Comparison of ENCODE assay signal across 14 cellular contexts in genomic region chr11:72856551-72857342, GRCh38. TPM values are rescaled to one million over a fixed set of nuclear protein-coding genes. Genes with fewer than 3 reads are reported as not detected.
DNase-seq lines count a peak whose midpoint lies in the region; ATAC-seq and TF ChIP-seq lines count a peak whose summit lies in the region.
"Had no signal": no experiment of that assay in that cellular context is flagged by ENCODE, and none has a peak within 500 bp of the region (broad histone marks: within the 10 kb centered on the region; RNA-seq: fewer than 3 reads in every experiment).

No MANE protein-coding gene starts in this region.

- H3K36me3 ChIP-seq in IMR-90 (ENCODE audit: control insufficient read depth, insufficient read depth, low read length), result no peaks in the 10 kb centered on the region
- no peaks in the 10 kb centered on the region for H3K36me3 ChIP-seq in PC-9 (ENCODE audit: low read depth)
- peaks cover 5% of the 10 kb centered on the region for H3K36me3 ChIP-seq in smooth muscle cell (ENCODE audit: low read depth)

- H3K56ac ChIP-seq in IMR-90 (ENCODE audit: extremely low read depth, insufficient read depth, low read length), result no peak overlapping the region

- H3K18ac ChIP-seq in IMR-90 (ENCODE audit: low read depth, low read length), result no peak overlapping the region

- H3F3A ChIP-seq in PC-9 (ENCODE audit: insufficient read depth, low read depth) (no peaks in the 10 kb centered on the region), smooth muscle cell (ENCODE audit: low read depth) (no peaks in the 10 kb centered on the region)

- H2AFZ ChIP-seq in IMR-90 (replicated peaks; ENCODE audit: low read length, poor library complexity) (no peak overlapping the region), PC-9 (no peak overlapping the region), smooth muscle cell (ENCODE audit: low read depth) (no peak overlapping the region)

- no peak overlapping the region for H3K23ac ChIP-seq in IMR-90 (ENCODE audit: low read depth, low read length)

- H3K4me1 ChIP-seq in IMR-90 (ENCODE audit: control insufficient read depth, insufficient read depth, low read length) (peaks cover 2% of the 10 kb centered on the region; the same call in 1 of the 2 replicates), right cardiac atrium (ENCODE audit: control insufficient read depth, insufficient read depth, low read length) (no peaks in the 10 kb centered on the region), PC-9 (replicated peaks; ENCODE audit: insufficient read depth) (no peaks in the 10 kb centered on the region), smooth muscle cell (ENCODE audit: low read depth) (no peaks in the 10 kb centered on the region)

- H3K36me3 Mint-ChIP-seq in stimulated activated naive B cell treated with anti-CD40 and anti-IgM and Interleukin-4, amounts not matched to agents 10 μg/mL and 1 μg/mL and 100 μg/mL, for 72 hours, result peaks cover 32 to 40% of the 10 kb centered on the region in 2 donors

- H3K4me1 Mint-ChIP-seq in stimulated activated naive B cell treated with anti-CD40 and anti-IgM and Interleukin-4, amounts not matched to agents 10 μg/mL and 1 μg/mL and 100 μg/mL, for 72 hours, result peaks cover 6 to 29% of the 10 kb centered on the region in 2 donors

- H3K9me1 ChIP-seq in IMR-90 (ENCODE audit: insufficient read depth, low read length), result 0 out of 2 replicates have a peak, but pooled peaks cover 3% of the 10 kb centered on the region

- H3K4me3 ChIP-seq in IMR-90 (ENCODE audit: insufficient read depth, low read depth, low read length) (no peak overlapping the region), right cardiac atrium (ENCODE audit: low read length) (no peak overlapping the region), PC-9 (no peak overlapping the region), smooth muscle cell (no peak overlapping the region)

- BruUV-seq in IMR-90 (replicated peaks; lab: Mats Ljungman, UMichigan) (no TSS peak), PC-9 (replicated peaks; lab: Mats Ljungman, UMichigan) (no TSS peak)

- H2BK20ac ChIP-seq in IMR-90 (ENCODE audit: low read depth, low read length), result no peak overlapping the region

- dilution Hi-C loops in IMR-90 (cut with HindIII; ENCODE audit: low sequenced_read_pairs, unreplicated experiment), result no loop called here

- no peak for TF ChIP-seq CTCF in IMR-90 (conservative IDR thresholded peaks at IDR 0.05; ENCODE audit: low read depth, low read length)
- no peak for TF ChIP-seq CTCF in PC-9 (conservative IDR thresholded peaks at IDR 0.05)
- TF ChIP-seq CTCF in smooth muscle cell (IDR thresholded peaks at IDR 0.05; ENCODE audit: borderline replicate concordance, insufficient read depth, poor library complexity, severe bottlenecking), result no peak

- peak overlapping the region; percentile 4 for H3K27ac Mint-ChIP-seq in stimulated activated naive B cell treated with anti-CD40 and anti-IgM and Interleukin-4, amounts not matched to agents 10 μg/mL and 1 μg/mL and 100 μg/mL, for 72 hours
- H3K27ac Mint-ChIP-seq: activated CD8-positive, alpha-beta T cell treated with anti-CD3 and anti-CD28 coated beads for 36 hours; activated T-helper 2 cell treated with anti-CD3 and anti-CD28 coated beads, Interferon-gamma antibody, Interleukin-2, Interleukin-4, amounts not matched to agents 10 μg/mL and 5 μg/mL and 100 μg/mL, durations not matched to agents 14 hours and 24 hours and 36 hours; type B pancreatic cell had no signal

- H3K9ac ChIP-seq in IMR-90 (ENCODE audit: low read depth, low read length) (no peak overlapping the region), smooth muscle cell (ENCODE audit: low read depth) (no peak overlapping the region)

- POLR2A ChIA-PET in IMR-90 (lab: Charles Lee; ENCODE audit: unreplicated experiment), result no interaction called here
- POLR2A ChIA-PET in PC-9 (lab: Charles Lee; ENCODE audit: unreplicated experiment), result no interaction called here

- no peak overlapping the region for H4K91ac ChIP-seq in IMR-90 (ENCODE audit: insufficient read depth, low read depth, low read length)

- H3K79me1 ChIP-seq in IMR-90 (ENCODE audit: low read depth in 1 of 2, low read length in 2 of 2), result peaks cover 13 to 29% of the 10 kb centered on the region in 2 experiments; a peak in 3 of 4 replicates

- no peaks in the 10 kb centered on the region for H3K9me2 ChIP-seq in PC-9 (ENCODE audit: insufficient read depth)

- no peaks in the 10 kb centered on the region for H4K20me1 ChIP-seq in IMR-90 (ENCODE audit: insufficient read depth, low read length)
- no peaks in the 10 kb centered on the region for H4K20me1 ChIP-seq in PC-9 (ENCODE audit: insufficient read depth)
- no peaks in the 10 kb centered on the region for H4K20me1 ChIP-seq in smooth muscle cell (ENCODE audit: low read depth)

- no peaks in the 10 kb centered on the region for H3K9me3 ChIP-seq in IMR-90 (ENCODE audit: control insufficient read depth, insufficient read depth, low read length)
- no peaks in the 10 kb centered on the region for H3K9me3 ChIP-seq in right cardiac atrium (ENCODE audit: control insufficient read depth, low read length)
- no peaks in the 10 kb centered on the region for H3K9me3 ChIP-seq in PC-9 (ENCODE audit: insufficient read depth, low read depth)
- no peaks in the 10 kb centered on the region for H3K9me3 ChIP-seq in smooth muscle cell (replicated peaks; ENCODE audit: low read depth)

- H3K9me3 Mint-ChIP-seq in stimulated activated naive B cell treated with anti-CD40 and anti-IgM and Interleukin-4, amounts not matched to agents 10 μg/mL and 1 μg/mL and 100 μg/mL, for 72 hours, result peaks cover 0 to 1% of the 10 kb centered on the region in 2 donors
- H3K9me3 Mint-ChIP-seq: activated CD8-positive, alpha-beta T cell treated with anti-CD3 and anti-CD28 coated beads for 36 hours; activated T-helper 2 cell treated with anti-CD3 and anti-CD28 coated beads, Interferon-gamma antibody, Interleukin-2, Interleukin-4, amounts not matched to agents 10 μg/mL and 5 μg/mL and 100 μg/mL, durations not matched to agents 14 hours and 24 hours and 36 hours; type B pancreatic cell had no signal

- no peak overlapping the region for H2BK15ac ChIP-seq in IMR-90 (ENCODE audit: low read depth, low read length)

- no peak overlapping the region for H2AK9ac ChIP-seq in IMR-90 (replicated peaks; ENCODE audit: low read depth, low read length, poor library complexity)

- H3K4me2 ChIP-seq in IMR-90 (ENCODE audit: low read depth, low read length) (no peak overlapping the region), PC-9 (no peak overlapping the region), smooth muscle cell (no peak overlapping the region)

- intact Hi-C loops in IMR-90 (cut with micrococcal nuclease) (no loop called here), right cardiac atrium (cut with DNase I) (no loop called here), PC-9 (cut with micrococcal nuclease; ENCODE audit: unreplicated experiment) (no loop called here)

- H2BK120ac ChIP-seq in IMR-90 (ENCODE audit: low read depth, low read length), result no peak overlapping the region

- no peak for TF ChIP-seq RAD21 in IMR-90 (IDR thresholded peaks at IDR 0.05; ENCODE audit: low read length)

- no peaks in the 10 kb centered on the region for H3K27me3 ChIP-seq in IMR-90 (ENCODE audit: control insufficient read depth, insufficient read depth, low read length)
- H3K27me3 ChIP-seq in right cardiac atrium (ENCODE audit: control insufficient read depth, insufficient read depth), result no peaks in the 10 kb centered on the region
- no peaks in the 10 kb centered on the region for H3K27me3 ChIP-seq in PC-9 (ENCODE audit: insufficient read depth, low read depth)
- H3K27me3 ChIP-seq in smooth muscle cell (ENCODE audit: low read depth), result no peaks in the 10 kb centered on the region

- H4K5ac ChIP-seq in IMR-90 (ENCODE audit: low read depth, low read length), result no peak overlapping the region

- no peak overlapping the region for H4K8ac ChIP-seq in IMR-90 (ENCODE audit: low read depth in 2 of 2, low read length in 2 of 2)

- no peak overlapping the region for H2AK5ac ChIP-seq in IMR-90 (ENCODE audit: low read depth, low read length)

- no peak for DNase-seq in IMR-90
- DNase-seq in dermis blood vessel endothelial cell, result peak; percentile 74
- DNase-seq in right cardiac atrium, result no peak
- no peak for DNase-seq in stimulated activated naive B cell treated with anti-CD40 and anti-IgM and Interleukin-4, amounts not matched to agents 10 μg/mL and 1 μg/mL and 100 μg/mL, for 72 hours
- no peak for DNase-seq in stimulated activated CD4-positive, alpha-beta T cell treated with anti-CD3 and anti-CD28 coated beads, Interleukin-15, amount 100 ng/mL, for 24 hours
- no peak for DNase-seq in PC-9
- DNase-seq in SK-N-DZ (ENCODE audit: low spot score), result no peak
- DNase-seq in smooth muscle cell (lab: John Stamatoyannopoulos, UW; ENCODE audit: unreplicated experiment), result no peak
- DNase-seq: activated CD8-positive, alpha-beta T cell treated with anti-CD3 and anti-CD28 coated beads for 36 hours; anterior cingulate cortex; SHP77 treated with DMSO at 0.1 percent for 48 hours had no signal

- H3K79me2 ChIP-seq in PC-9 (ENCODE audit: low read depth) (no peaks in the 10 kb centered on the region), smooth muscle cell (ENCODE audit: low read depth) (no peaks in the 10 kb centered on the region)

- WGBS in IMR-90 (ENCODE audit: extremely low coverage in 2 of 2, insufficient read length in 1 of 2), 2 experiments, result 0% methylated on average over 1 of the region's 3 CpGs; no CpG with 5 or more reads in 1 of the 2 experiments
- 9% methylated on average over 3 of the region's 3 CpGs for WGBS in right cardiac atrium
- WGBS in smooth muscle cell (ENCODE audit: low lambda C conversion rate), result 53% methylated on average over 3 of the region's 3 CpGs

- no peak overlapping the region for H3K4ac ChIP-seq in IMR-90 (ENCODE audit: low read depth, low read length)

- ATAC-seq in IMR-90 (ENCODE audit: low read depth) (peak; percentile 42; the same call in 1 of the 2 replicates), right cardiac atrium (peak; percentile 30 to 54)
- ATAC-seq in stimulated activated naive B cell treated with anti-CD40 and anti-IgM and Interleukin-4, amounts not matched to agents 10 μg/mL and 1 μg/mL and 100 μg/mL, for 72 hours (replicated peaks), result no peak
- ATAC-seq: activated CD8-positive, alpha-beta T cell treated with anti-CD3 and anti-CD28 coated beads for 36 hours had no signal

- in situ Hi-C loops in IMR-90 (cut with MboI; ENCODE audit: low sequenced_read_pairs), result no loop called here

- H3K27me3 Mint-ChIP-seq in stimulated activated naive B cell treated with anti-CD40 and anti-IgM and Interleukin-4, amounts not matched to agents 10 μg/mL and 1 μg/mL and 100 μg/mL, for 72 hours, result no peaks in the 10 kb centered on the region
- H3K27me3 Mint-ChIP-seq: activated CD8-positive, alpha-beta T cell treated with anti-CD3 and anti-CD28 coated beads for 36 hours; type B pancreatic cell had no signal

- no peak for TF ChIP-seq POLR2A in IMR-90 (IDR thresholded peaks at IDR 0.05; ENCODE audit: low read depth, low read length)

- no peak overlapping the region for H3K27ac ChIP-seq in IMR-90 (ENCODE audit: insufficient read depth, low read length)
- H3K27ac ChIP-seq in right cardiac atrium (ENCODE audit: low read length), result no peak overlapping the region
- H3K27ac ChIP-seq in PC-9, result no peak overlapping the region
- H3K27ac ChIP-seq in smooth muscle cell (ENCODE audit: low read depth), result no peak overlapping the region
- H3K27ac ChIP-seq: C4-2B had no signal

- no peak overlapping the region for H3K4me3 Mint-ChIP-seq in stimulated activated naive B cell treated with anti-CD40 and anti-IgM and Interleukin-4, amounts not matched to agents 10 μg/mL and 1 μg/mL and 100 μg/mL, for 72 hours
- H3K4me3 Mint-ChIP-seq: activated CD8-positive, alpha-beta T cell treated with anti-CD3 and anti-CD28 coated beads for 36 hours; type B pancreatic cell had no signal

- CTCF ChIA-PET in IMR-90 (lab: Yijun Ruan, JAX) (no interaction called here), PC-9 (lab: Charles Lee) (no interaction called here)

- no peak overlapping the region for H2BK5ac ChIP-seq in IMR-90 (ENCODE audit: low read depth, low read length, poor library complexity, severe bottlenecking)

- H3K14ac ChIP-seq in IMR-90 (replicated peaks; ENCODE audit: low read depth, low read length), result no peak overlapping the region

RNA-seq across cellular contexts. Expression of gene ATG16L2, which starts 42.5 kb away (rescaled TPM):
- total RNA-seq in IMR-90 (2012; rRNA removed), result 1.3 and 1.4 TPM in 2 replicates
- 12.2 and 12.7 TPM in 2 replicates for polyA plus RNA-seq in IMR-90 (2012; rRNA removed)
- 2.9 and 5.8 TPM in 2 replicates for polyA plus RNA-seq in IMR-90 (2012; cell fraction: cytosol; rRNA removed)
- 186 and 227 TPM in 2 replicates for polyA plus RNA-seq in IMR-90 (2012; cell fraction: nucleus; rRNA removed; ENCODE audit: low replicate concordance)
- total RNA-seq in dermis blood vessel endothelial cell, result 6.5 and 22.1 TPM in 2 replicates
- 10 to 100 TPM; 11.9 to 23.9 (median 19.1) TPM for total RNA-seq in right cardiac atrium
- polyA plus RNA-seq in right cardiac atrium, result 19.1 TPM
- 17.5 and 24.0 TPM in 2 replicates for total RNA-seq in PC-9 (2021)
- polyA plus RNA-seq in SK-N-DZ (2014; cell fraction: cytosol; rRNA removed), result 21.2 TPM in 2 replicates
- 161 and 209 TPM in 2 replicates for polyA plus RNA-seq in SK-N-DZ (2014; cell fraction: nucleus; rRNA removed)
- total RNA-seq in smooth muscle cell, result 3.1 and 9.3 TPM in 2 replicates
- 7.4 and 16.1 TPM in 2 replicates for polyA plus RNA-seq in smooth muscle cell

Comparison
In these comparisons a context has a peak if more than half of its experiments do, and no peak if none do; other contexts are left out.
1. ATAC-seq: peak in IMR-90 (single experiment) and right cardiac atrium (2 of 2); none in stimulated activated naive B cell treated with anti-CD40 and anti-IgM and Interleukin-4, amounts not matched to agents 10 μg/mL and 1 μg/mL and 100 μg/mL, for 72 hours (0 of 2).